Comparison of ENCODE assay signal across 1 cellular context in the genomic region with DNA sequence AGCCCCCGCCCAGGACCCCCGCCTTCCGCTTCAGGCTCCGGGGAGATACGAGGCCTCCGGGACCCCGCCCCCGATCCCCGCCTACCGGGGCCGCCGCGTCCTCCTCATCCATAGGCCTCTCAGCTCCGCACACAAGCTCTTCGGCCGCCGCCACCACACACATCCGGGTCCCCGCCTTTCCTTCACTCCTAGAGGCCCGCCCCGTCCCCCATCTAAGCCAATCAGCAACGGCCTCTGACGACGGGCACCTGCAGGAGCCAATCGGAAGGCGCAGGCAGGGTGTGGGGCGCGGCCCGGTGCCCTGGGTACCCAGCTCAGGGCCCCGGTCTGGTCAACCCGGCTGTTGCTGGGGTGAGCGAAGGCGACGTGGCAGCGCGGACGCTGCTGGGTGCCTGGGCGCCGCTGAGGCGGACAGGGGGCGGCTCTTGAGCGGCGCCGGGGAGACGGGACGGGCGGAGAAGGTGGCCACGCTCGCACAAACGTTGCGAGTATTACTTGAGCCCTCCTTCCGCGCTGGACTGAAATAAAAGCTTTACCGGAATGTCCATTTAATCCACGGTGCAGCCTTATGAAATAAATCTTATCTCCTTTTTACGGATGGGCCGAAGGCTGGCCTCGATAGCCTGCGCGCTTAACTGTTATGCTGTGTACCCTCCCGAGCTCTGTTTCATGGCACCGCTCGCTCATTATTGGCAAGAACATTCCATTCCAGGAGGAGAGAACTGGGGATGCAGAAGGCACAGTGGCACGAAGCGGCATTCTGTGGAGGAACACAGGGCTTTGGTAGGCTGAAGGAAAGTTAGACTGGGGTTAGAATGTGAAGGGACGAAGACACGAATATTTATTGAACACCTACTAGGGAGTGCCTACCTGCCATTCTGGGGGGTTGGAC.
TF ChIP-seq lines count a peak whose summit lies in the region.

A gene with protein sequence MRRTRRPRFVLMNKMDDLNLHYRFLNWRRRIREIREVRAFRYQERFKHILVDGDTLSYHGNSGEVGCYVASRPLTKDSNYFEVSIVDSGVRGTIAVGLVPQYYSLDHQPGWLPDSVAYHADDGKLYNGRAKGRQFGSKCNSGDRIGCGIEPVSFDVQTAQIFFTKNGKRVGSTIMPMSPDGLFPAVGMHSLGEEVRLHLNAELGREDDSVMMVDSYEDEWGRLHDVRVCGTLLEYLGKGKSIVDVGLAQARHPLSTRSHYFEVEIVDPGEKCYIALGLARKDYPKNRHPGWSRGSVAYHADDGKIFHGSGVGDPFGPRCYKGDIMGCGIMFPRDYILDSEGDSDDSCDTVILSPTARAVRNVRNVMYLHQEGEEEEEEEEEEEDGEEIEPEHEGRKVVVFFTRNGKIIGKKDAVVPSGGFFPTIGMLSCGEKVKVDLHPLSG (minus strand): TSS at position 165 of the 892 bp plus-strand sequence. CDS start 57 bp downstream, at position 108.

TF ChIP-seq in HepG2, 621 proteins besides CTCF, POLR2A, EP300 and RAD21 (continued from another document and continues in another):
- TF ChIP-seq, protein P1, sequence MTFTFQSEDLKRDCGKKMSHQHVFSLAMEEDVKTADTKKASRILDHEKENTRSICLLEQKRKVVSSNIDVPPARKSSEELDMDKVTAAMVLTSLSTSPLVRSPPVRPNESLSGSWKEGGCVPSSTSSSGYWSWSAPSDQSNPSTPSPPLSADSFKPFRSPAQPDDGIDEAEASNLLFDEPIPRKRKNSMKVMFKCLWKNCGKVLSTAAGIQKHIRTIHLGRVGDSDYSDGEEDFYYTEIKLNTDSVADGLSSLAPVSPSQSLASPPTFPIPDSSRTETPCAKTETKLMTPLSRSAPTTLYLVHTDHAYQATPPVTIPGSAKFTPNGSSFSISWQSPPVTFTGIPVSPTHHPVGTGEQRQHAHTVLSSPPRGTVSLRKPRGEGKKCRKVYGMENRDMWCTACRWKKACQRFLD (CRISPR knock-in tag; IDR thresholded peaks at IDR 0.05; ENCODE audit: borderline replicate concordance), result no peak
- TF ChIP-seq NR3C1 (CRISPR knock-in tag; IDR thresholded peaks at IDR 0.05) (no peak), KDM5B (CRISPR knock-in tag; IDR thresholded peaks at IDR 0.05; ENCODE audit: borderline replicate concordance) (peak; percentile 54; the same call in 1 of the 2 replicates), ZNF841 (CRISPR knock-in tag; IDR thresholded peaks at IDR 0.05; ENCODE audit: borderline replicate concordance) (no peak), ZNF451 (CRISPR knock-in tag; IDR thresholded peaks at IDR 0.05) (peak; percentile 59; the same call in 1 of the 2 replicates), PCBP1 (IDR thresholded peaks at IDR 0.05; ENCODE audit: borderline replicate concordance, low read depth, low read length) (no peak), MTF2 (CRISPR knock-in tag; IDR thresholded peaks at IDR 0.05; ENCODE audit: borderline replicate concordance) (no peak), TARDBP (CRISPR knock-in tag; IDR thresholded peaks at IDR 0.05) (peak; percentile 63; the same call in 1 of the 2 replicates), PLRG1 (conservative IDR thresholded peaks at IDR 0.05) (no peak), SNAPC2 (CRISPR knock-in tag; IDR thresholded peaks at IDR 0.05) (peak; percentile 53; the same call in 1 of the 2 replicates), SALL2 (CRISPR knock-in tag; IDR thresholded peaks at IDR 0.05) (no peak; the same call in 1 of the 2 replicates), MYC (CRISPR knock-in tag; IDR thresholded peaks at IDR 0.05; ENCODE audit: borderline replicate concordance) (no peak; the same call in 1 of the 2 replicates), ZNF678 (CRISPR knock-in tag; IDR thresholded peaks at IDR 0.05) (no peak), MZF1 (CRISPR knock-in tag; IDR thresholded peaks at IDR 0.05; ENCODE audit: borderline replicate concordance) (no peak), ZNF468 (CRISPR knock-in tag; IDR thresholded peaks at IDR 0.05) (no peak), ZNF343 (CRISPR knock-in tag; IDR thresholded peaks at IDR 0.05) (no peak), KLF6 (CRISPR knock-in tag; IDR thresholded peaks at IDR 0.05) (0 out of 2 replicates have a peak, but pooled peaks have one; percentile 75), TGIF2 (CRISPR knock-in tag; IDR thresholded peaks at IDR 0.05) (no peak), MIER3 (CRISPR knock-in tag; IDR thresholded peaks at IDR 0.05; ENCODE audit: borderline replicate concordance) (peak; percentile 55; the same call in 1 of the 2 replicates), POLR2AphosphoS2 (IDR thresholded peaks at IDR 0.05; ENCODE audit: low read depth, low read length) (no peak), ZNF354B (CRISPR knock-in tag; IDR thresholded peaks at IDR 0.05) (no peak)
- TF ChIP-seq, protein P2, sequence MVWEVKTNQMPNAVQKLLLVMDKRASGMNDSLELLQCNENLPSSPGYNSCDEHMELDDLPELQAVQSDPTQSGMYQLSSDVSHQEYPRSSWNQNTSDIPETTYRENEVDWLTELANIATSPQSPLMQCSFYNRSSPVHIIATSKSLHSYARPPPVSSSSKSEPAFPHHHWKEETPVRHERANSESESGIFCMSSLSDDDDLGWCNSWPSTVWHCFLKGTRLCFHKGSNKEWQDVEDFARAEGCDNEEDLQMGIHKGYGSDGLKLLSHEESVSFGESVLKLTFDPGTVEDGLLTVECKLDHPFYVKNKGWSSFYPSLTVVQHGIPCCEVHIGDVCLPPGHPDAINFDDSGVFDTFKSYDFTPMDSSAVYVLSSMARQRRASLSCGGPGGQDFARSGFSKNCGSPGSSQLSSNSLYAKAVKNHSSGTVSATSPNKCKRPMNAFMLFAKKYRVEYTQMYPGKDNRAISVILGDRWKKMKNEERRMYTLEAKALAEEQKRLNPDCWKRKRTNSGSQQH (CRISPR knock-in tag; IDR thresholded peaks at IDR 0.05; ENCODE audit: low read depth), result no peak
- TF ChIP-seq, protein P3, sequence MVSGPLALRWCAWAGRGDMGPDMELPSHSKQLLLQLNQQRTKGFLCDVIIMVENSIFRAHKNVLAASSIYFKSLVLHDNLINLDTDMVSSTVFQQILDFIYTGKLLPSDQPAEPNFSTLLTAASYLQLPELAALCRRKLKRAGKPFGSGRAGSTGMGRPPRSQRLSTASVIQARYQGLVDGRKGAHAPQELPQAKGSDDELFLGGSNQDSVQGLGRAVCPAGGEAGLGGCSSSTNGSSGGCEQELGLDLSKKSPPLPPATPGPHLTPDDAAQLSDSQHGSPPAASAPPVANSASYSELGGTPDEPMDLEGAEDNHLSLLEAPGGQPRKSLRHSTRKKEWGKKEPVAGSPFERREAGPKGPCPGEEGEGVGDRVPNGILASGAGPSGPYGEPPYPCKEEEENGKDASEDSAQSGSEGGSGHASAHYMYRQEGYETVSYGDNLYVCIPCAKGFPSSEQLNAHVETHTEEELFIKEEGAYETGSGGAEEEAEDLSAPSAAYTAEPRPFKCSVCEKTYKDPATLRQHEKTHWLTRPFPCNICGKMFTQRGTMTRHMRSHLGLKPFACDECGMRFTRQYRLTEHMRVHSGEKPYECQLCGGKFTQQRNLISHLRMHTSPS (CRISPR knock-in tag; IDR thresholded peaks at IDR 0.05; ENCODE audit: low read depth), result peak; percentile 83
- TF ChIP-seq, protein P4, sequence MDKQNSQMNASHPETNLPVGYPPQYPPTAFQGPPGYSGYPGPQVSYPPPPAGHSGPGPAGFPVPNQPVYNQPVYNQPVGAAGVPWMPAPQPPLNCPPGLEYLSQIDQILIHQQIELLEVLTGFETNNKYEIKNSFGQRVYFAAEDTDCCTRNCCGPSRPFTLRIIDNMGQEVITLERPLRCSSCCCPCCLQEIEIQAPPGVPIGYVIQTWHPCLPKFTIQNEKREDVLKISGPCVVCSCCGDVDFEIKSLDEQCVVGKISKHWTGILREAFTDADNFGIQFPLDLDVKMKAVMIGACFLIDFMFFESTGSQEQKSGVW (CRISPR knock-in tag; IDR thresholded peaks at IDR 0.05; ENCODE audit: borderline replicate concordance), result no peak
- TF ChIP-seq, protein P5, sequence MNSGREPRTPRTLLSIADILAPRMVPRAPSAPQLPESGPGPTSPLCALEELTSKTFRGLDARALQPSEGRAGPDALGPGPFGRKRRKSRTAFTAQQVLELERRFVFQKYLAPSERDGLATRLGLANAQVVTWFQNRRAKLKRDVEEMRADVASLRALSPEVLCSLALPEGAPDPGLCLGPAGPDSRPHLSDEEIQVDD (CRISPR knock-in tag; IDR thresholded peaks at IDR 0.05; ENCODE audit: borderline replicate concordance), result 0 out of 2 replicates have a peak, but pooled peaks have one; percentile 34
- TF ChIP-seq, protein P6, sequence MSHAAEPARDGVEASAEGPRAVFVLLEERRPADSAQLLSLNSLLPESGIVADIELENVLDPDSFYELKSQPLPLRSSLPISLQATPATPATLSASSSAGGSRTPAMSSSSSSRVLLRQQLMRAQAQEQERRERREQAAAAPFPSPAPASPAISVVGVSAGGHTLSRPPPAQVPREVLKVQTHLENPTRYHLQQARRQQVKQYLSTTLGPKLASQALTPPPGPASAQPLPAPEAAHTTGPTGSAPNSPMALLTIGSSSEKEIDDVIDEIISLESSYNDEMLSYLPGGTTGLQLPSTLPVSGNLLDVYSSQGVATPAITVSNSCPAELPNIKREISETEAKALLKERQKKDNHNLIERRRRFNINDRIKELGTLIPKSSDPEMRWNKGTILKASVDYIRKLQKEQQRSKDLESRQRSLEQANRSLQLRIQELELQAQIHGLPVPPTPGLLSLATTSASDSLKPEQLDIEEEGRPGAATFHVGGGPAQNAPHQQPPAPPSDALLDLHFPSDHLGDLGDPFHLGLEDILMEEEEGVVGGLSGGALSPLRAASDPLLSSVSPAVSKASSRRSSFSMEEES (CRISPR knock-in tag; IDR thresholded peaks at IDR 0.05), result no peak
- TF ChIP-seq, protein P7, sequence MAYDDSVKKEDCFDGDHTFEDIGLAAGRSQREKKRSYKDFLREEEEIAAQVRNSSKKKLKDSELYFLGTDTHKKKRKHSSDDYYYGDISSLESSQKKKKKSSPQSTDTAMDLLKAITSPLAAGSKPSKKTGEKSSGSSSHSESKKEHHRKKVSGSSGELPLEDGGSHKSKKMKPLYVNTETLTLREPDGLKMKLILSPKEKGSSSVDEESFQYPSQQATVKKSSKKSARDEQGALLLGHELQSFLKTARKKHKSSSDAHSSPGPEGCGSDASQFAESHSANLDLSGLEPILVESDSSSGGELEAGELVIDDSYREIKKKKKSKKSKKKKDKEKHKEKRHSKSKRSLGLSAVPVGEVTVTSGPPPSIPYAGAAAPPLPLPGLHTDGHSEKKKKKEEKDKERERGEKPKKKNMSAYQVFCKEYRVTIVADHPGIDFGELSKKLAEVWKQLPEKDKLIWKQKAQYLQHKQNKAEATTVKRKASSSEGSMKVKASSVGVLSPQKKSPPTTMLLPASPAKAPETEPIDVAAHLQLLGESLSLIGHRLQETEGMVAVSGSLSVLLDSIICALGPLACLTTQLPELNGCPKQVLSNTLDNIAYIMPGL (CRISPR knock-in tag; IDR thresholded peaks at IDR 0.05; ENCODE audit: borderline replicate concordance in 1 of 2, low read depth in 1 of 2), result peak in 1 of 2 experiments; percentile 18; a peak in 1 of 4 replicates
- TF ChIP-seq, protein P8, sequence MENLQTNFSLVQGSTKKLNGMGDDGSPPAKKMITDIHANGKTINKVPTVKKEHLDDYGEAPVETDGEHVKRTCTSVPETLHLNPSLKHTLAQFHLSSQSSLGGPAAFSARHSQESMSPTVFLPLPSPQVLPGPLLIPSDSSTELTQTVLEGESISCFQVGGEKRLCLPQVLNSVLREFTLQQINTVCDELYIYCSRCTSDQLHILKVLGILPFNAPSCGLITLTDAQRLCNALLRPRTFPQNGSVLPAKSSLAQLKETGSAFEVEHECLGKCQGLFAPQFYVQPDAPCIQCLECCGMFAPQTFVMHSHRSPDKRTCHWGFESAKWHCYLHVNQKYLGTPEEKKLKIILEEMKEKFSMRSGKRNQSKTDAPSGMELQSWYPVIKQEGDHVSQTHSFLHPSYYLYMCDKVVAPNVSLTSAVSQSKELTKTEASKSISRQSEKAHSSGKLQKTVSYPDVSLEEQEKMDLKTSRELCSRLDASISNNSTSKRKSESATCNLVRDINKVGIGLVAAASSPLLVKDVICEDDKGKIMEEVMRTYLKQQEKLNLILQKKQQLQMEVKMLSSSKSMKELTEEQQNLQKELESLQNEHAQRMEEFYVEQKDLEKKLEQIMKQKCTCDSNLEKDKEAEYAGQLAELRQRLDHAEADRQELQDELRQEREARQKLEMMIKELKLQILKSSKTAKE (CRISPR knock-in tag; IDR thresholded peaks at IDR 0.05; ENCODE audit: borderline replicate concordance), result no peak
- TF ChIP-seq, protein P9, sequence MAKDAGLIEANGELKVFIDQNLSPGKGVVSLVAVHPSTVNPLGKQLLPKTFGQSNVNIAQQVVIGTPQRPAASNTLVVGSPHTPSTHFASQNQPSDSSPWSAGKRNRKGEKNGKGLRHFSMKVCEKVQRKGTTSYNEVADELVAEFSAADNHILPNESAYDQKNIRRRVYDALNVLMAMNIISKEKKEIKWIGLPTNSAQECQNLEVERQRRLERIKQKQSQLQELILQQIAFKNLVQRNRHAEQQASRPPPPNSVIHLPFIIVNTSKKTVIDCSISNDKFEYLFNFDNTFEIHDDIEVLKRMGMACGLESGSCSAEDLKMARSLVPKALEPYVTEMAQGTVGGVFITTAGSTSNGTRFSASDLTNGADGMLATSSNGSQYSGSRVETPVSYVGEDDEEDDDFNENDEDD (CRISPR knock-in tag; IDR thresholded peaks at IDR 0.05; ENCODE audit: borderline replicate concordance), result peak; percentile 70; the same call in 1 of the 2 replicates
